Comparison of ENCODE assay signal across 25 cellular contexts in the genomic region with DNA sequence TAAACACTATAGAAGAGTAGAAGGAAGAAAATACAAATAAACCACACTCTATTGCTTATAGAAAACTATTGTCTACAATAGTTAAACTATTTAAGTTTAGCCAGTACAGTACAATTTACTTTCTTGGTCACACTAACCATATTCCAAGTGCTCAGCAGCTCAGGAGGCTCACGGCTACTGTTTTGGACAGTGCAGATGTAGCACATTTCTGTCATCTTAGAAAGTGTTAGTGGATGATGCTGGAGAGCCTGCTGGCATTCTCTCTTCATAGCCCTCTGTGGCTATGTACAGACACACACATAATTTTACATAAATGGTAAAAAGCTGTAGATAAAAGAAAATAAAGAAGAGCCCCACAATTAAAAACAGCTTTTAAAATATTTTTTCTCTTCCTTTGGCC.
"Had no signal": no experiment of that assay in that cellular context is flagged by ENCODE, and none has a peak within 500 bp of the region (broad histone marks: within the 10 kb centered on the region; RNA-seq: fewer than 3 reads in every experiment).

No MANE protein-coding gene starts in this region.

- H3K9me3 ChIP-seq: testis, thoracic aorta, thyroid gland, tibial artery, upper lobe of right lung, uterus, vagina had no signal

- DNase-seq: stimulated activated CD4-positive, alpha-beta T cell treated with anti-CD3 and anti-CD28 coated beads, Interleukin-2, amount 100 ng/mL, for 48 hours; stimulated activated CD4-positive, alpha-beta T cell treated with anti-CD3 and anti-CD28 coated beads, Interleukin-4, amount 100 ng/mL, for 1 hour; stimulated activated CD4-positive, alpha-beta T cell treated with anti-CD3 and anti-CD28 coated beads, Interleukin-4, amount 100 ng/mL, for 24 hours; stimulated activated CD4-positive, alpha-beta T cell treated with anti-CD3 and anti-CD28 coated beads, Interleukin-4, amount 100 ng/mL, for 4 hours; stimulated activated CD8-positive, alpha-beta memory T cell treated with anti-CD3 and anti-CD28 coated beads, Interleukin-4, amount 100 ng/mL, for 48 hours; stimulated activated naive B cell treated with anti-CD40 and anti-IgM and Interleukin-4, amounts not matched to agents 10 μg/mL and 1 μg/mL and 100 μg/mL, for 72 hours; stimulated activated naive CD4-positive, alpha-beta T cell; stimulated activated naive CD4-positive, alpha-beta T cell treated with Interleukin-2 at 50 U/mL for 16 hours; stimulated activated naive CD8-positive, alpha-beta T cell treated with anti-CD3 and anti-CD28 coated beads, Interleukin-15, amount 100 ng/mL, for 72 hours; stimulated activated naive CD8-positive, alpha-beta T cell treated with anti-CD3 and anti-CD28 coated beads, Interleukin-15, Interleukin-2, amounts not matched to agents 100 U/mL and 50 U/mL, for 24 hours; stomach; substantia nigra; testis; thyroid gland; tibial artery; transverse colon; upper lobe of left lung; upper lobe of right lung; uterus had no signal

- H3K4me1 ChIP-seq: stomach, testis, thyroid gland, tibial nerve, transverse colon, upper lobe of left lung, uterus had no signal

- H3K27ac ChIP-seq: stomach, suprapubic skin, testis, thoracic aorta, thyroid gland, tibial artery, tibial nerve, transverse colon, upper lobe of left lung, upper lobe of right lung, uterus, vagina had no signal

- H3K4me3 ChIP-seq: stomach, suprapubic skin, testis, thoracic aorta, thyroid gland, tibial artery, tibial nerve, transverse colon, upper lobe of left lung, upper lobe of right lung, uterus, vagina had no signal

- H3K27me3 ChIP-seq: stomach, suprapubic skin, testis, thyroid gland, tibial artery, tibial nerve, transverse colon, upper lobe of left lung, upper lobe of right lung, uterus, vagina had no signal

- ATAC-seq: stimulated activated effector memory CD8-positive, alpha-beta T cell treated with anti-CD3 and anti-CD28 coated beads, Interleukin-12 subunit alpha, Interleukin-12 subunit beta, amount 100 ng/mL, for 72 hours; stimulated activated memory B cell treated with anti-CD40 and anti-IgM and Interleukin-4, amounts not matched to agents 10 μg/mL and 1 μg/mL and 100 μg/mL, for 72 hours; stimulated activated naive B cell treated with anti-CD40 and anti-IgM and Interleukin-4, amounts not matched to agents 10 μg/mL and 1 μg/mL and 100 μg/mL, for 72 hours; stimulated activated naive CD8-positive, alpha-beta T cell treated with anti-CD3 and anti-CD28 coated beads, Interleukin-15, amount 100 ng/mL, for 72 hours; stimulated activated naive CD8-positive, alpha-beta T cell treated with anti-CD3 and anti-CD28 coated beads, Interleukin-15, Interleukin-2, amounts not matched to agents 100 U/mL and 50 U/mL, for 24 hours; upper lobe of right lung had no signal
